Comparison of ENCODE assay signal across 1 cellular context in the genomic region with DNA sequence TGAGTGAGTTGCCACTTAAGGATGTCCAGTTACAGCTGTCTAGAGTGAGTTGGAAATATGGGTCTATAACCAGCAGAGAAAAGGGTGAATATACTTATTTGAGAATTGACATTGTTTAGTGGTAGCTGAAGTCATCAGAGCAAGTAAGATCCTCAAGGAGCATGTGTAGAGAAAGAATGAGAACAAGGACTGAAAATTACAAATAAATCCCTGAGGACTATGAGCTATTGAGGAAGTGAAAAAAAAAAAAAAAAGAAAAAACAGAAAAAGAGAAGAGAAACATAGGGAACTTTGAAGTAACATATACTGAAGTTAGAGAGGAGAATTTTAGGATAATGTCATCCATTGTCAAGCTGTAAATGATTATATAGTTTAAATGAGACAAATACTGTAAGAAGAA.
TF ChIP-seq lines count a peak whose summit lies in the region.

No MANE protein-coding gene starts in this region.

TF ChIP-seq in GM12878, 131 proteins besides CTCF, POLR2A, EP300 and RAD21:
- TF ChIP-seq MTA2 (IDR thresholded peaks at IDR 0.05; ENCODE audit: low read depth) = peak; percentile 33; the same call in 1 of the 2 replicates
- TF ChIP-seq MEF2B (IDR thresholded peaks at IDR 0.05; ENCODE audit: partially characterized antibody, poor library complexity, severe bottlenecking) = peak; percentile 35
- no peak for TF ChIP-seq IRF4 (IDR thresholded peaks at IDR 0.05; ENCODE audit: low read depth, low read length)
- TF ChIP-seq BMI1 (IDR thresholded peaks at IDR 0.05; ENCODE audit: borderline replicate concordance) = no peak
- 0 out of 2 replicates have a peak, but pooled peaks have one; percentile 12 for TF ChIP-seq IKZF1 (conservative IDR thresholded peaks at IDR 0.05)
- TF ChIP-seq NBN (IDR thresholded peaks at IDR 0.05) = 0 out of 2 replicates have a peak, but pooled peaks have one; percentile 48
- TF ChIP-seq, protein P1, sequence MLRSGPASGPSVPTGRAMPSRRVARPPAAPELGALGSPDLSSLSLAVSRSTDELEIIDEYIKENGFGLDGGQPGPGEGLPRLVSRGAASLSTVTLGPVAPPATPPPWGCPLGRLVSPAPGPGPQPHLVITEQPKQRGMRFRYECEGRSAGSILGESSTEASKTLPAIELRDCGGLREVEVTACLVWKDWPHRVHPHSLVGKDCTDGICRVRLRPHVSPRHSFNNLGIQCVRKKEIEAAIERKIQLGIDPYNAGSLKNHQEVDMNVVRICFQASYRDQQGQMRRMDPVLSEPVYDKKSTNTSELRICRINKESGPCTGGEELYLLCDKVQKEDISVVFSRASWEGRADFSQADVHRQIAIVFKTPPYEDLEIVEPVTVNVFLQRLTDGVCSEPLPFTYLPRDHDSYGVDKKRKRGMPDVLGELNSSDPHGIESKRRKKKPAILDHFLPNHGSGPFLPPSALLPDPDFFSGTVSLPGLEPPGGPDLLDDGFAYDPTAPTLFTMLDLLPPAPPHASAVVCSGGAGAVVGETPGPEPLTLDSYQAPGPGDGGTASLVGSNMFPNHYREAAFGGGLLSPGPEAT (IDR thresholded peaks at IDR 0.05; ENCODE audit: low read depth) = 0 out of 2 replicates have a peak, but pooled peaks have one; percentile 17
- 0 out of 2 replicates have a peak, but pooled peaks have one; percentile 19 for TF ChIP-seq ZNF384 (IDR thresholded peaks at IDR 0.05; ENCODE audit: borderline replicate concordance, low read depth, low read length)
- no peak for TF ChIP-seq EED (IDR thresholded peaks at IDR 0.05; ENCODE audit: low read depth)
- TF ChIP-seq CBX3 (IDR thresholded peaks at IDR 0.05; ENCODE audit: borderline replicate concordance, low read depth) = no peak
- TF ChIP-seq STAT3 (IDR thresholded peaks at IDR 0.05; ENCODE audit: low read depth, low read length) = no peak
- TF ChIP-seq IKZF2 (IDR thresholded peaks at IDR 0.05) = peak; percentile 50 to 52; a peak in 2 of 4 replicates
- TF ChIP-seq, protein P2, sequence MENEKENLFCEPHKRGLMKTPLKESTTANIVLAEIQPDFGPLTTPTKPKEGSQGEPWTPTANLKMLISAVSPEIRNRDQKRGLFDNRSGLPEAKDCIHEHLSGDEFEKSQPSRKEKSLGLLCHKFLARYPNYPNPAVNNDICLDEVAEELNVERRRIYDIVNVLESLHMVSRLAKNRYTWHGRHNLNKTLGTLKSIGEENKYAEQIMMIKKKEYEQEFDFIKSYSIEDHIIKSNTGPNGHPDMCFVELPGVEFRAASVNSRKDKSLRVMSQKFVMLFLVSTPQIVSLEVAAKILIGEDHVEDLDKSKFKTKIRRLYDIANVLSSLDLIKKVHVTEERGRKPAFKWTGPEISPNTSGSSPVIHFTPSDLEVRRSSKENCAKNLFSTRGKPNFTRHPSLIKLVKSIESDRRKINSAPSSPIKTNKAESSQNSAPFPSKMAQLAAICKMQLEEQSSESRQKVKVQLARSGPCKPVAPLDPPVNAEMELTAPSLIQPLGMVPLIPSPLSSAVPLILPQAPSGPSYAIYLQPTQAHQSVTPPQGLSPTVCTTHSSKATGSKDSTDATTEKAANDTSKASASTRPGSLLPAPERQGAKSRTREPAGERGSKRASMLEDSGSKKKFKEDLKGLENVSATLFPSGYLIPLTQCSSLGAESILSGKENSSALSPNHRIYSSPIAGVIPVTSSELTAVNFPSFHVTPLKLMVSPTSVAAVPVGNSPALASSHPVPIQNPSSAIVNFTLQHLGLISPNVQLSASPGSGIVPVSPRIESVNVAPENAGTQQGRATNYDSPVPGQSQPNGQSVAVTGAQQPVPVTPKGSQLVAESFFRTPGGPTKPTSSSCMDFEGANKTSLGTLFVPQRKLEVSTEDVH (IDR thresholded peaks at IDR 0.05; ENCODE audit: low read depth, partially characterized antibody) = no peak
- no peak for TF ChIP-seq TCF12 (IDR thresholded peaks at IDR 0.05; ENCODE audit: low read depth, low read length)
